In genomic region chr6:7262037-7262461, GRCh38 we compare ENCODE assay signal across 8 cellular contexts. TPM values are rescaled to one million over a fixed set of nuclear protein-coding genes. Genes with fewer than 3 reads are reported as not detected.
DNase-seq lines count a peak whose midpoint lies in the region; ATAC-seq, FAIRE-seq and TF ChIP-seq lines count a peak whose summit lies in the region.

No MANE protein-coding gene starts in this region.

- no peak for TF ChIP-seq POLR2A in A549 (IDR thresholded peaks at IDR 0.05; ENCODE audit: low read length)

- H3K36me3 ChIP-seq in HUES6 (ENCODE audit: control insufficient read depth, insufficient read depth, low read length) (no peaks in the 10 kb centered on the region), astrocyte (ENCODE audit: insufficient read depth, low read length) (no peaks in the 10 kb centered on the region), kidney epithelial cell (ENCODE audit: control insufficient read depth, insufficient read depth, low read length) (no peaks in the 10 kb centered on the region), upper lobe of right lung (no peaks in the 10 kb centered on the region)

- FAIRE-seq in A549 (lab: Jason Lieb, UNC), result no peak
- FAIRE-seq in astrocyte (lab: Jason Lieb, UNC), result no peak

- no peak for TF ChIP-seq RAD21 in A549 (conservative IDR thresholded peaks at IDR 0.05 in 1 of 2, IDR thresholded peaks at IDR 0.05 in 1 of 2)

- peak overlapping the region; percentile 94 for H3K4me2 ChIP-seq in A549
- peak overlapping the region; percentile 90 for H3K4me2 ChIP-seq in astrocyte (ENCODE audit: low read length)

- TF ChIP-seq EP300 in A549 (IDR thresholded peaks at IDR 0.05), result no peak

- no peaks in the 10 kb centered on the region for H3K79me2 ChIP-seq in astrocyte (ENCODE audit: insufficient read depth, low read length)

- no peaks in the 10 kb centered on the region for H3K36me3 Mint-ChIP-seq in astrocyte (ENCODE audit: low read depth, unreplicated experiment)

- H3K9me3 ChIP-seq in A549 (no peaks in the 10 kb centered on the region), HUES6 (ENCODE audit: control insufficient read depth, insufficient read depth, low read depth, low read length) (peaks cover 7% of the 10 kb centered on the region; the same call in 1 of the 2 replicates), astrocyte (ENCODE audit: insufficient read depth, low read depth, low read length) (peaks cover 4% of the 10 kb centered on the region), upper lobe of right lung (no peaks in the 10 kb centered on the region)

- intact Hi-C loops in upper lobe of right lung (cut with DNase I), result no loop called here

- peak overlapping the region; percentile 56 for H3K4me3 ChIP-seq in A549
- H3K4me3 ChIP-seq in HUES6 (ENCODE audit: low read depth, low read length), result peak overlapping the region; percentile 72
- H3K4me3 ChIP-seq in astrocyte (ENCODE audit: insufficient read depth, low read depth, low read length), result peak overlapping the region; percentile 68
- peak overlapping the region; percentile 52 for H3K4me3 ChIP-seq in kidney epithelial cell (ENCODE audit: low read depth, low read length)
- peak overlapping the region; percentile 69 for H3K4me3 ChIP-seq in upper lobe of right lung

- peak; percentile 17 to 32; a peak in 4 of 6 replicates for ATAC-seq in A549
- ATAC-seq in upper lobe of right lung, result peak; percentile 19
- ATAC-seq in HG03045 (IDR thresholded peaks at IDR 0.05; ENCODE audit: unreplicated experiment), result no peak
- ATAC-seq in GM19328 (IDR thresholded peaks at IDR 0.05; ENCODE audit: unreplicated experiment), result no peak

- no peaks in the 10 kb centered on the region for H3K27me3 Mint-ChIP-seq in astrocyte (ENCODE audit: low read depth, unreplicated experiment)

- no peak overlapping the region for H3K27ac Mint-ChIP-seq in astrocyte (ENCODE audit: unreplicated experiment)

- WGBS in A549 (ENCODE audit: missing lambda C conversion rate), result 31% methylated on average over 9 of the region's 9 CpGs

- H3K27me3 ChIP-seq in HUES6 (ENCODE audit: control insufficient read depth, insufficient read depth, low read length) (no peaks in the 10 kb centered on the region), astrocyte (ENCODE audit: insufficient read depth, low read length) (no peaks in the 10 kb centered on the region), kidney epithelial cell (ENCODE audit: control insufficient read depth, insufficient read depth, low read length) (no peaks in the 10 kb centered on the region), upper lobe of right lung (no peaks in the 10 kb centered on the region)

- H2AFZ ChIP-seq in astrocyte (ENCODE audit: low read depth, low read length), result peak overlapping the region; percentile 99

- H3K4me3 Mint-ChIP-seq in astrocyte (ENCODE audit: unreplicated experiment), result peak overlapping the region; percentile 90

- H3K27ac ChIP-seq in A549, result peak overlapping the region; percentile 71 to 89; a peak in 4 of 6 replicates
- H3K27ac ChIP-seq in HUES6 (ENCODE audit: low read depth, low read length), result no peak overlapping the region
- no peak overlapping the region for H3K27ac ChIP-seq in astrocyte (ENCODE audit: low read depth, low read length)
- H3K27ac ChIP-seq in upper lobe of right lung, result no peak overlapping the region

- peak; percentile 9 to 50 for DNase-seq in A549 (ENCODE audit: low read depth in 1 of 2, low spot score in 1 of 2)
- no peak for DNase-seq in astrocyte (ENCODE audit: low read depth)
- DNase-seq in kidney epithelial cell (ENCODE audit: low read depth), result no peak
- DNase-seq in upper lobe of right lung, result no peak
- no peak for DNase-seq in HCEC 1CT

- POLR2A ChIA-PET in A549 (lab: Yijun Ruan, JAX), result no interaction called here

- no peak for TF ChIP-seq CTCF in A549 (IDR thresholded peaks at IDR 0.05)
- no peak for TF ChIP-seq CTCF in astrocyte (IDR thresholded peaks at IDR 0.05; ENCODE audit: insufficient read depth, low read depth, low read length)
- TF ChIP-seq CTCF in kidney epithelial cell (IDR thresholded peaks at IDR 0.05; ENCODE audit: insufficient read depth, low read length, poor library complexity, severe bottlenecking), result no peak
- no peak for TF ChIP-seq CTCF in upper lobe of right lung (IDR thresholded peaks at IDR 0.05)

- H3K9ac ChIP-seq in HUES6 (ENCODE audit: low read length) (no peak overlapping the region), astrocyte (ENCODE audit: low read length) (peak overlapping the region; percentile 77)

- peaks cover 14% of the 10 kb centered on the region for H3K4me1 ChIP-seq in A549
- peaks cover 16% of the 10 kb centered on the region for H3K4me1 ChIP-seq in HUES6 (ENCODE audit: control insufficient read depth, insufficient read depth, low read length)
- peaks cover 14% of the 10 kb centered on the region for H3K4me1 ChIP-seq in astrocyte (ENCODE audit: insufficient read depth, low read length)
- H3K4me1 ChIP-seq in upper lobe of right lung, result peaks cover 7% of the 10 kb centered on the region

- peaks cover 14% of the 10 kb centered on the region for H3K4me1 Mint-ChIP-seq in astrocyte (ENCODE audit: low read depth, unreplicated experiment)

- CTCF ChIA-PET in A549 (lab: Yijun Ruan, JAX), result interaction anchor here (1.4 to 4.2 kb wide), 2 partner anchors 13 to 538 kb away, joined by 4 to 12 read pairs; no protein-coding TSS in a partner anchor

- H3K9me3 Mint-ChIP-seq in astrocyte (ENCODE audit: unreplicated experiment), result no peaks in the 10 kb centered on the region

- no peaks in the 10 kb centered on the region for H4K20me1 ChIP-seq in astrocyte (ENCODE audit: insufficient read depth, low read length)

TF ChIP-seq in A549, 52 proteins besides CTCF, POLR2A, EP300 and RAD21:
- TF ChIP-seq SREBF2 (IDR thresholded peaks at IDR 0.05) (no peak), NPAS2 (CRISPR knock-in tag; IDR thresholded peaks at IDR 0.05; ENCODE audit: borderline replicate concordance) (no peak), MAX (IDR thresholded peaks at IDR 0.05) (no peak), CEBPB (IDR thresholded peaks at IDR 0.05) (no peak), GATA3 (IDR thresholded peaks at IDR 0.05; ENCODE audit: borderline replicate concordance) (no peak), ELK1 (IDR thresholded peaks at IDR 0.05; ENCODE audit: low read depth, low read length) (no peak), USF2 (IDR thresholded peaks at IDR 0.05) (no peak), JUNB (IDR thresholded peaks at IDR 0.05) (no peak), RFX5 (IDR thresholded peaks at IDR 0.05) (no peak), HOXB5 (CRISPR knock-in tag; IDR thresholded peaks at IDR 0.05) (no peak), FOSL2 (IDR thresholded peaks at IDR 0.05) (no peak), FOSL2 (CRISPR knock-in tag; IDR thresholded peaks at IDR 0.05) (no peak), CBX8 (IDR thresholded peaks at IDR 0.05) (no peak), CHD4 (IDR thresholded peaks at IDR 0.05; ENCODE audit: borderline replicate concordance) (no peak), EHF (CRISPR knock-in tag; IDR thresholded peaks at IDR 0.05) (no peak)

RNA-seq across cellular contexts. Expression of gene SSR1, which starts 51.0 kb away (rescaled TPM):
- polyA plus RNA-seq in A549 (2011; rRNA removed), result 171 and 201 TPM in 2 replicates
- polyA plus RNA-seq in A549 (2012; cell fraction: cytosol; rRNA removed), result 28.6 and 33.3 TPM in 2 replicates
- 9.7 and 14.4 TPM in 2 replicates for polyA plus RNA-seq in A549 (2012; cell fraction: nucleus; rRNA removed)
- polyA plus RNA-seq in A549 (2017; fragmentation: RNase III; extraction: RNeasy Plus Mini Kit Qiagen cat#74134 plus additional on column Dnase treatment), result 84.8 to 91.0 TPM (median 87.0 TPM) in 3 replicates
- 47.7 and 52.5 TPM in 2 replicates for polyA minus RNA-seq in A549 (2011; rRNA and poly(A)+ RNA removed)
- 289 and 310 TPM in 2 replicates for total RNA-seq in astrocyte
- 105 and 115 TPM in 2 replicates for total RNA-seq in kidney epithelial cell
- 128 TPM for total RNA-seq in upper lobe of right lung

Comparison
In these comparisons a context has a peak if more than half of its experiments do, and no peak if none do; other contexts are left out.
1. ATAC-seq: peak in A549 (2 of 2) and upper lobe of right lung (single experiment); none in HG03045 (single experiment) and GM19328 (single experiment).
2. DNase-seq: peak in A549 (2 of 2); none in astrocyte (single experiment), kidney epithelial cell (single experiment), upper lobe of right lung (single experiment) and HCEC 1CT (single experiment).
3. H3K27ac ChIP-seq: peak in A549 (2 of 2); none in HUES6 (single experiment), astrocyte (single experiment) and upper lobe of right lung (single experiment).
4. Peak in every context shown above with its lines, with median percentiles within 50 percentile points of each other: H3K4me3 ChIP-seq.